In genomic region chr12:9064815-9065606, GRCh38 we compare ENCODE assay signal across 8 cellular contexts. TPM values are rescaled to one million over a fixed set of nuclear protein-coding genes. Genes with fewer than 3 reads are reported as not detected.
DNase-seq lines count a peak whose midpoint lies in the region; ATAC-seq and TF ChIP-seq lines count a peak whose summit lies in the region.

No MANE protein-coding gene starts in this region.

- peak overlapping the region in 3 of 4 donors; percentile 69 to 78 (median 74) for H3K4me3 Mint-ChIP-seq in IgD-negative memory B cell

- DNase-seq in DMS53 (lab: John Stamatoyannopoulos, UW), result peak; percentile 99
- DNase-seq in amygdala (lab: John Stamatoyannopoulos, UW), result peak in 41 of 56 donors; percentile 11 to 65 (median 39)
- peak; percentile 79 for DNase-seq in left ventricle myocardium inferior
- DNase-seq in osteoblast (ENCODE audit: insufficient read length, low spot score, missing footprints), result peak; percentile 84
- DNase-seq in DMS153 treated with DMSO at 0.1 percent for 48 hours (lab: John Stamatoyannopoulos, UW; ENCODE audit: unreplicated experiment), result no peak

- no peak for ATAC-seq in HG03175 (IDR thresholded peaks at IDR 0.05; ENCODE audit: unreplicated experiment)
- ATAC-seq in GM21825 (IDR thresholded peaks at IDR 0.05; ENCODE audit: unreplicated experiment), result no peak

- H2AFZ ChIP-seq in osteoblast (ENCODE audit: low read length), result peak overlapping the region; percentile 88

- H3K36me3 ChIP-seq in left ventricle myocardium inferior, result peaks cover 36% of the 10 kb centered on the region
- H3K36me3 ChIP-seq in osteoblast (ENCODE audit: insufficient read depth, low read length), result no peaks in the 10 kb centered on the region

- H3K27ac ChIP-seq in left ventricle myocardium inferior (replicated peaks) (peak overlapping the region; percentile 97), osteoblast (ENCODE audit: low read depth, low read length) (peak overlapping the region; percentile 28)

- no peak overlapping the region for H3K27ac Mint-ChIP-seq in IgD-negative memory B cell

- peaks cover 20% of the 10 kb centered on the region for H3K27me3 Mint-ChIP-seq in IgD-negative memory B cell

- H3K27me3 ChIP-seq in left ventricle myocardium inferior (ENCODE audit: low read depth), result no peaks in the 10 kb centered on the region
- H3K27me3 ChIP-seq in osteoblast (ENCODE audit: insufficient read depth, low read length), result no peaks in the 10 kb centered on the region

- H3K4me3 ChIP-seq in left ventricle myocardium inferior (peak overlapping the region; percentile 97), osteoblast (ENCODE audit: insufficient read depth, low read length) (peak overlapping the region; percentile 81)

- H3K36me3 Mint-ChIP-seq in IgD-negative memory B cell, result no peaks in the 10 kb centered on the region

- intact Hi-C loops in left ventricle myocardium inferior (cut with micrococcal nuclease), result no loop called here

- H3K4me1 ChIP-seq in left ventricle myocardium inferior, result peaks cover 31% of the 10 kb centered on the region
- H3K4me1 ChIP-seq in osteoblast (ENCODE audit: insufficient read depth, low read length), result peaks cover 6% of the 10 kb centered on the region

- peaks cover 0 to 2% (median 0%) of the 10 kb centered on the region in 3 donors for H3K9me3 Mint-ChIP-seq in IgD-negative memory B cell

- no peaks in the 10 kb centered on the region for H3K9me3 ChIP-seq in left ventricle myocardium inferior (replicated peaks)
- no peaks in the 10 kb centered on the region for H3K9me3 ChIP-seq in osteoblast (ENCODE audit: low read depth, low read length)

- peak overlapping the region; percentile 82 for H3K4me2 ChIP-seq in osteoblast (ENCODE audit: insufficient read depth, low read length)

- peaks cover 0 to 6% (median 0%) of the 10 kb centered on the region in 3 donors for H3K4me1 Mint-ChIP-seq in IgD-negative memory B cell

- no peak for TF ChIP-seq CTCF in left ventricle myocardium inferior (IDR thresholded peaks at IDR 0.05; ENCODE audit: borderline replicate concordance)
- TF ChIP-seq CTCF in osteoblast (IDR thresholded peaks at IDR 0.05; ENCODE audit: extremely low read depth, low read depth, low read length), result no peak

- no peaks in the 10 kb centered on the region for H4K20me1 ChIP-seq in osteoblast (ENCODE audit: insufficient read depth, low read length)

- no peaks in the 10 kb centered on the region for H3K79me2 ChIP-seq in osteoblast (ENCODE audit: insufficient read depth, low read length)

RNA-seq across cellular contexts. Expression of gene A2M, which starts 50.7 kb away (rescaled TPM):
- polyA plus RNA-seq in IgD-negative memory B cell, result not detected
- total RNA-seq in left ventricle myocardium inferior (502 TPM), osteoblast (2.2 and 2.9 TPM in 2 replicates)

Comparison
In these comparisons a context has a peak if more than half of its experiments do, and no peak if none do; other contexts are left out.
1. RNA of gene A2M, which starts 50.7 kb away (total RNA-seq): 502 TPM in left ventricle myocardium inferior (single experiment); 2.2 to 2.9 TPM in osteoblast; every median in the first group is over 100 times any median in the second.